ENCODE assay signal across 8 cellular contexts in the genomic region with DNA sequence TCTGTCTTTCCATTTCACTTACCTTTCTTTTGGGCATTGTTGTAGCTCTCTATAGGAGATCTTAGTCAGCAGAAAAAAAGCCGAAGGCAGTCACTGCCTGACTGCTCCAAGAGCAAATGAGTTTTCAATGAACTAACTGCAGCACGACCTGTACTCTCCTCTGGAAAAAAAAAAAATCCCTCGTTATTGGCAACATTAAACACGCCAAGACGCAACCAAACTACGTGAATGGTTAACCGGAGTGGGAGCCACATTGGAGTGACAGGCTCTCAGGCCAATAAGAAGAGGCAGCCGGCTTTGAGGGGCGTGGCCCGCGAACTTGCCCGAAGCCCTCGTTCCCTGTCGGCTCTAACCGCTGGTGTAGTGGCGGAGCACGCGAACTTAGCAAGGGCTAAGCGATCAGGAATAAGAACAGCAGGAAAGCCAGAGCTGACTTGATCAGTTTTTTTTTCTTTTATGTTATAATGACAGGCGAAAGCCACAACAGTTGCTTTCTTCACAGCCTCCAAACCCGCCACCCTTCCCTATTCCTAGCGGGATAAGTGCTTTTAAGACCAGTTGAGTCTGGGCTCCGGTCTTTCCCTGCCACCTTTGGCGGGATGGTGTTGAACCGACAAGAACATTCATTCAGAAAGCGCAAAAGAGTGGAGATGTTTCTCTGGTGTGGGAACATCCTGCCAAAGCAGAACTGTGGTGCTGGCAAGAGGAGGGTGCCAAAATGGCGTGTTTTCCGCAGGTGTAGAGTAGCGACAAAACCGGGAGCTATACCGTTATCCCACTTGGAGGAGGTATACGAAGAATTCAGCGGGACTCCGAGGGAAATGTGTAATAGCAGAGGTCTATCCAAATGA.
DNase-seq lines count a peak whose midpoint lies in the region; ATAC-seq and TF ChIP-seq lines count a peak whose summit lies in the region.

No MANE protein-coding gene starts in this region.

- H3K36me3 ChIP-seq in lower lobe of right lung, result no peaks in the 10 kb centered on the region

- peak overlapping the region; percentile 60 for H3K4me3 ChIP-seq in lower lobe of right lung

- no peak for TF ChIP-seq CTCF in activated CD8-positive, alpha-beta T cell treated with anti-CD3 and anti-CD28 coated beads for 36 hours (IDR thresholded peaks at IDR 0.05)
- TF ChIP-seq CTCF in lower lobe of right lung (IDR thresholded peaks at IDR 0.05), result no peak

- H3K4me1 Mint-ChIP-seq in activated CD8-positive, alpha-beta T cell treated with anti-CD3 and anti-CD28 coated beads for 36 hours (ENCODE audit: low read depth), result peaks cover 8% of the 10 kb centered on the region

- H3K27me3 ChIP-seq in lower lobe of right lung (ENCODE audit: low read depth), result no peaks in the 10 kb centered on the region

- H3K4me3 Mint-ChIP-seq in activated CD8-positive, alpha-beta T cell treated with anti-CD3 and anti-CD28 coated beads for 36 hours, result peak overlapping the region; percentile 90

- ATAC-seq in GM19023 (IDR thresholded peaks at IDR 0.05; ENCODE audit: unreplicated experiment) (peak; percentile 96), HG03175 (IDR thresholded peaks at IDR 0.05; ENCODE audit: unreplicated experiment) (peak; percentile 95), lower lobe of right lung (peak; percentile 99 to 100)
- ATAC-seq in activated CD8-positive, alpha-beta T cell treated with anti-CD3 and anti-CD28 coated beads for 36 hours, result peak; percentile 95

- H3K9me3 Mint-ChIP-seq in activated CD8-positive, alpha-beta T cell treated with anti-CD3 and anti-CD28 coated beads for 36 hours, result no peaks in the 10 kb centered on the region

- CTCF ChIA-PET in activated CD8-positive, alpha-beta T cell treated with anti-CD3 and anti-CD28 coated beads for 36 hours (lab: Charles Lee), result interaction anchor here (1.2 kb wide), 1 partner anchor 245 kb away, joined by 3 read pairs; no protein-coding TSS in a partner anchor

- no peaks in the 10 kb centered on the region for H3K36me3 Mint-ChIP-seq in activated CD8-positive, alpha-beta T cell treated with anti-CD3 and anti-CD28 coated beads for 36 hours (ENCODE audit: low read depth)

- peaks cover 2% of the 10 kb centered on the region for H3K27me3 Mint-ChIP-seq in activated CD8-positive, alpha-beta T cell treated with anti-CD3 and anti-CD28 coated beads for 36 hours

- DNase-seq in AG08396 (ENCODE audit: low spot score) (peak; percentile 87), NCI-H82 treated with DMSO at 0.1 percent for 48 hours (lab: John Stamatoyannopoulos, UW; ENCODE audit: unreplicated experiment) (peak; percentile 93), lower lobe of right lung (peak; percentile 89)
- DNase-seq in activated CD8-positive, alpha-beta T cell treated with anti-CD3 and anti-CD28 coated beads for 36 hours, result peak; percentile 88
- peak; percentile 72 for DNase-seq in effector CD8-positive, alpha-beta T cell (lab: John Stamatoyannopoulos, UW)
- DNase-seq in stimulated activated CD4-positive, alpha-beta T cell treated with anti-CD3 and anti-CD28 coated beads, Interleukin-4, amount 100 ng/mL, for 48 hours (ENCODE audit: low read depth in 2 of 2), result peak; percentile 72 to 75

- no peaks in the 10 kb centered on the region for H3K9me3 ChIP-seq in lower lobe of right lung

- H3K27ac Mint-ChIP-seq in activated CD8-positive, alpha-beta T cell treated with anti-CD3 and anti-CD28 coated beads for 36 hours, result peak overlapping the region; percentile 85

- peak overlapping the region; percentile 49 for H3K27ac ChIP-seq in lower lobe of right lung

- intact Hi-C loops in activated CD8-positive, alpha-beta T cell treated with anti-CD3 and anti-CD28 coated beads for 36 hours (cut with micrococcal nuclease), result loop anchor here (2.0 to 5.0 kb wide), 2 partner anchors 245 to 314 kb away; a partner anchor contains a TSS
- intact Hi-C loops in lower lobe of right lung (cut with DNase I), result no loop called here

- H3K4me1 ChIP-seq in lower lobe of right lung, result no peaks in the 10 kb centered on the region

- POLR2A ChIA-PET in activated CD8-positive, alpha-beta T cell treated with anti-CD3 and anti-CD28 coated beads for 36 hours (lab: Charles Lee), result interaction anchor here (0.7 kb wide), 1 partner anchor 25 kb away, joined by 3 read pairs; no protein-coding TSS in a partner anchor

Comparison
In these comparisons a context has a peak if more than half of its experiments do, and no peak if none do; other contexts are left out.
1. Peak in every context shown above with its lines: DNase-seq, ATAC-seq, H3K4me3 ChIP-seq and H3K27ac ChIP-seq.